In genomic region chr18:58388736-58389135, GRCh38 we compare ENCODE assay signal across 28 cellular contexts.
DNase-seq lines count a peak whose midpoint lies in the region; ATAC-seq, FAIRE-seq and TF ChIP-seq lines count a peak whose summit lies in the region.
"Had no signal": no experiment of that assay in that cellular context is flagged by ENCODE, and none has a peak within 500 bp of the region (broad histone marks: within the 10 kb centered on the region; RNA-seq: fewer than 3 reads in every experiment).

No MANE protein-coding gene starts in this region.

- H3K27ac ChIP-seq in SJCRH30 (no peak overlapping the region), gastrocnemius medialis (peak overlapping the region; percentile 65 to 91 (median 86))
- H3K27ac ChIP-seq: A549; BLaER1 treated with 17β-estradiol and CSF1 and Interleukin-3, amounts not matched to agents 10 nM and 100 nM; HL-60; PC-9 had no signal

- H3K9me3 Mint-ChIP-seq in activated T-helper 1 cell treated with anti-CD3 and anti-CD28 coated beads, Interleukin-12 subunit alpha, Interleukin-12 subunit beta, Interleukin-2, Interleukin-4 antibody, amounts not matched to agents 30 ng/mL and 10 ng/mL and 1 ng/mL, durations not matched to agents 14 hours and 24 hours and 36 hours: no peaks in the 10 kb centered on the region
- H3K9me3 Mint-ChIP-seq: CD4-positive, alpha-beta T cell had no signal

- peak; percentile 79 for FAIRE-seq in D721Med (lab: Jason Lieb, UNC)
- FAIRE-seq: A549, GM12878 had no signal

- H3K27me3 Mint-ChIP-seq in activated T-helper 1 cell treated with anti-CD3 and anti-CD28 coated beads, Interleukin-12 subunit alpha, Interleukin-12 subunit beta, Interleukin-2, Interleukin-4 antibody, amounts not matched to agents 30 ng/mL and 10 ng/mL and 1 ng/mL, durations not matched to agents 14 hours and 24 hours and 36 hours (ENCODE audit: insufficient read depth): no peaks in the 10 kb centered on the region
- H3K27me3 Mint-ChIP-seq: CD4-positive, alpha-beta T cell had no signal

- no peaks in the 10 kb centered on the region for H3K36me3 Mint-ChIP-seq in activated T-helper 1 cell treated with anti-CD3 and anti-CD28 coated beads, Interleukin-12 subunit alpha, Interleukin-12 subunit beta, Interleukin-2, Interleukin-4 antibody, amounts not matched to agents 30 ng/mL and 10 ng/mL and 1 ng/mL, durations not matched to agents 14 hours and 24 hours and 36 hours (ENCODE audit: low read depth)

- H3K4me3 ChIP-seq in SJCRH30: no peak overlapping the region
- H3K4me3 ChIP-seq in gastrocnemius medialis: no peak overlapping the region
- H3K4me3 ChIP-seq: A549; BLaER1 treated with 17β-estradiol and CSF1 and Interleukin-3, amounts not matched to agents 10 nM and 100 nM; GM12878; PC-9 had no signal

- H3K27me3 ChIP-seq in SJCRH30 (no peaks in the 10 kb centered on the region), gastrocnemius medialis (no peaks in the 10 kb centered on the region)
- H3K27me3 ChIP-seq: BLaER1 treated with 17β-estradiol and CSF1 and Interleukin-3, amounts not matched to agents 10 nM and 100 nM had no signal

- H3K9me3 ChIP-seq in SJCRH30 (replicated peaks) (no peaks in the 10 kb centered on the region), gastrocnemius medialis (no peaks in the 10 kb centered on the region)
- H3K9me3 ChIP-seq: A549; BLaER1 treated with 17β-estradiol and CSF1 and Interleukin-3, amounts not matched to agents 10 nM and 100 nM had no signal

- H3K27ac Mint-ChIP-seq in activated T-helper 1 cell treated with anti-CD3 and anti-CD28 coated beads, Interleukin-12 subunit alpha, Interleukin-12 subunit beta, Interleukin-2, Interleukin-4 antibody, amounts not matched to agents 30 ng/mL and 10 ng/mL and 1 ng/mL, durations not matched to agents 14 hours and 24 hours and 36 hours: no peak overlapping the region
- H3K27ac Mint-ChIP-seq: CD4-positive, alpha-beta T cell had no signal

- H3K4me1 ChIP-seq in SJCRH30 (peaks cover 29% of the 10 kb centered on the region), gastrocnemius medialis (peaks cover 20 to 42% of the 10 kb centered on the region in 2 donors)
- H3K4me1 ChIP-seq: A549 had no signal

- intact Hi-C loops in gastrocnemius medialis (cut with DNase I; ENCODE audit: low total_unique reads): loop anchor here (5.0 kb wide), 1 partner anchor 131 kb away; no protein-coding TSS in a partner anchor
- intact Hi-C loops in activated T-helper 1 cell treated with anti-CD3 and anti-CD28 coated beads, Interleukin-12 subunit alpha, Interleukin-12 subunit beta, Interleukin-2, Interleukin-4 antibody, amounts not matched to agents 30 ng/mL and 10 ng/mL and 1 ng/mL, durations not matched to agents 14 hours and 24 hours and 36 hours (cut with micrococcal nuclease): no loop called here

- ATAC-seq in gastrocnemius medialis (peak in 1 of 2 donors; percentile 10), HG02852 (IDR thresholded peaks at IDR 0.05; ENCODE audit: unreplicated experiment) (no peak), HG02870 (IDR thresholded peaks at IDR 0.05; ENCODE audit: unreplicated experiment) (no peak)
- ATAC-seq: A549, GM12878 had no signal

- H3K36me3 ChIP-seq in SJCRH30 (peaks cover 5% of the 10 kb centered on the region), gastrocnemius medialis (peaks cover 0 to 38% of the 10 kb centered on the region in 2 donors)

- no peak for DNase-seq in D721Med (ENCODE audit: insufficient read length, low spot score)
- DNase-seq in SJCRH30: peak; percentile 30 to 61
- peak; percentile 25 for DNase-seq in islet precursor cell
- DNase-seq in gastrocnemius medialis: peak; percentile 59 to 66
- no peak for DNase-seq in activated T-helper 1 cell treated with anti-CD3 and anti-CD28 coated beads, Interleukin-12 subunit alpha, Interleukin-12 subunit beta, Interleukin-2, Interleukin-4 antibody, amounts not matched to agents 30 ng/mL and 10 ng/mL and 1 ng/mL, durations not matched to agents 14 hours and 24 hours and 36 hours (ENCODE audit: low spot score)
- DNase-seq: AML-193; CD4-positive, alpha-beta T cell; DMS79; EL; GDM1; GOT3; HCEC 1CT; Karpas-422; NCI-H1092; NCI-H1417 treated with DMSO at 0.1 percent for 48 hours; NCI-H1694 treated with DMSO at 0.1 percent for 48 hours; NCI-H2081; NCI-H2227 treated with DMSO at 0.1 percent for 48 hours; NCI-H526 treated with DMSO at 0.1 percent for 48 hours; Right ventricle myocardium superior; RPMI8226 had no signal

- H3K4me3 Mint-ChIP-seq in activated T-helper 1 cell treated with anti-CD3 and anti-CD28 coated beads, Interleukin-12 subunit alpha, Interleukin-12 subunit beta, Interleukin-2, Interleukin-4 antibody, amounts not matched to agents 30 ng/mL and 10 ng/mL and 1 ng/mL, durations not matched to agents 14 hours and 24 hours and 36 hours: no peak overlapping the region
- H3K4me3 Mint-ChIP-seq: CD4-positive, alpha-beta T cell had no signal

- in situ Hi-C loops in gastrocnemius medialis (cut with MboI; ENCODE audit: low sequenced_read_pairs in 4 of 4): no loop called here

- no peaks in the 10 kb centered on the region for H3K4me1 Mint-ChIP-seq in activated T-helper 1 cell treated with anti-CD3 and anti-CD28 coated beads, Interleukin-12 subunit alpha, Interleukin-12 subunit beta, Interleukin-2, Interleukin-4 antibody, amounts not matched to agents 30 ng/mL and 10 ng/mL and 1 ng/mL, durations not matched to agents 14 hours and 24 hours and 36 hours (ENCODE audit: low read depth)

- peak in 1 of 2 donors; percentile 13 for TF ChIP-seq POLR2A in gastrocnemius medialis (IDR thresholded peaks at IDR 0.05)

- TF ChIP-seq CTCF in D721Med (IDR thresholded peaks at IDR 0.05; ENCODE audit: insufficient read depth, missing control alignments) (no peak), gastrocnemius medialis (IDR thresholded peaks at IDR 0.05 in 4 of 5, conservative IDR thresholded peaks at IDR 0.05 in 1 of 5) (no peak)

Comparison
In these comparisons a context has a peak if more than half of its experiments do, and no peak if none do; other contexts are left out.
1. DNase-seq: peak in SJCRH30 (2 of 2), islet precursor cell (single experiment) and gastrocnemius medialis (2 of 2); none in D721Med (single experiment) and activated T-helper 1 cell treated with anti-CD3 and anti-CD28 coated beads, Interleukin-12 subunit alpha, Interleukin-12 subunit beta, Interleukin-2, Interleukin-4 antibody, amounts not matched to agents 30 ng/mL and 10 ng/mL and 1 ng/mL, durations not matched to agents 14 hours and 24 hours and 36 hours (single experiment).